Comparison of ENCODE assay signal across 23 cellular contexts in genomic region chr9:68509689-68510088, GRCh38. TPM values are rescaled to one million over a fixed set of nuclear protein-coding genes. Genes with fewer than 3 reads are reported as not detected.
"Had no signal": no experiment of that assay in that cellular context is flagged by ENCODE, and none has a peak within 500 bp of the region (broad histone marks: within the 10 kb centered on the region; RNA-seq: fewer than 3 reads in every experiment).

No MANE protein-coding gene starts in this region.

- H3K27me3 ChIP-seq: adrenal gland, cardiac muscle cell had no signal

- H3K27ac ChIP-seq: cardiac muscle cell had no signal

- H3K4me3 ChIP-seq: adrenal gland, cardiac muscle cell, thoracic aorta had no signal

- H3K36me3 ChIP-seq: adrenal gland, thoracic aorta had no signal

- DNase-seq: activated CD4-positive, alpha-beta T cell treated with anti-CD3 and anti-CD28 coated beads, Interleukin-2, amount 10 ng/mL, durations not matched to agents 24 days and 14 days; activated CD4-positive, CD25-positive, alpha-beta regulatory T cell; activated CD8-positive, alpha-beta memory T cell treated with anti-CD3 and anti-CD28 coated beads, Interleukin-2, amount 50 U/mL, for 4 hours; activated CD8-positive, alpha-beta T cell treated with anti-CD3 and anti-CD28 coated beads, Interleukin-2, amount 10 ng/mL, durations not matched to agents 7 days and 5 days; activated effector memory CD4-positive, alpha-beta T cell treated with anti-CD3 and anti-CD28 coated beads, Interleukin-2, amount 50 U/mL, for 16 hours; activated T-cell treated with anti-CD3 and anti-CD28 coated beads, Interleukin-2, amount 50 U/mL, for 48 hours; adrenal gland; islet precursor cell; mesenchymal stem cell; stimulated activated CD4-positive, alpha-beta T cell treated with anti-CD3 and anti-CD28 coated beads, Interleukin-1b, Interleukin-23, amount 100 ng/mL, for 48 hours; stimulated activated naive CD8-positive, alpha-beta T cell treated with anti-CD3 and anti-CD28 coated beads, Interleukin-15, amount 100 ng/mL, for 72 hours; SW 1271 had no signal

- H3K9me3 ChIP-seq: adrenal gland, thoracic aorta had no signal

RNA-seq across cellular contexts. Expression of gene TMEM252, which starts 31.0 kb away (rescaled TPM):
- total RNA-seq: activated CD4-positive, alpha-beta T cell treated with anti-CD3 and anti-CD28 coated beads, Interleukin-2, amount 10 ng/mL, durations not matched to agents 24 days and 14 days; activated CD8-positive, alpha-beta T cell treated with anti-CD3 and anti-CD28 coated beads, Interleukin-2, amount 10 ng/mL, durations not matched to agents 7 days and 5 days; adrenal gland; cardiac muscle cell; esophagus mucosa; fibroblast of villous mesenchyme; left lobe of liver; natural killer cell treated with Interleukin-12 subunit alpha and Interleukin-12 subunit beta and Interleukin-15 and Interleukin-18, amount 100 ng/mL, for 72 hours; omental fat pad; progenitor cell of endocrine pancreas; sciatic nerve; T-helper 2 cell treated with Interferon-gamma antibody and Interleukin-4, amounts not matched to agents 100 ng/mL and 5 ng/mL, for 36 hours; thoracic aorta; urinary bladder had no signal
- polyA plus RNA-seq: adrenal gland had no signal
